In the genomic region with DNA sequence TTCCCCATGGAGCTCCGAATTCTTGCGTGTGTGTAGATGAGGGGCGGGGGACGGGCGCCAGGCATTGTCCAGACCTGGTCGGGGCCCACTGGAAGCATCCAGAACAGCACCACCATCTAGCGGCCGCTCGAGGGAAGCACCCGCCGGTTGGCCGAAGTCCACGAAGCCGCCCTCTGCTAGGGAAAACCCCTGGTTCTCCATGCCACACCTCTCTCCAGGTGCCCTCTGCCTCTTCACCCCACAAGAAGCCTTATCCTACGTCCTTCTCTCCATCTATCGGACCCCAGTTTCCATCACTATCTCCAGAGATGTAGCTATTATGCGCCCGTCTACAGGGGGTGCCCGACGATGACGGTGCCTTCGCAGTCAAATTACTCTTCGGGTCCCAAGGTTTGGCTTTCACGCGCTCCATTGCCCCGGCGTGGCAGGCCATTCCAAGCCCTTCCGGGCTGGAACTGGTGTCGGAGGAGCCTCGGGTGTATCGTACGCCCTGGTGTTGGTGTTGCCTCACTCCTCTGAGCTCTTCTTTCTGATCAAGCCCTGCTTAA, we compare ENCODE assay signal across 8 cellular contexts. TPM values are rescaled to one million over a fixed set of nuclear protein-coding genes. Genes with fewer than 3 reads are reported as not detected.
DNase-seq lines count a peak whose midpoint lies in the region; ATAC-seq, FAIRE-seq and TF ChIP-seq lines count a peak whose summit lies in the region.

No MANE protein-coding gene starts in this region.

- peak overlapping the region; percentile 92 for H3K27ac ChIP-seq in neutrophil

- H3K36me3 ChIP-seq in MG63, result peaks cover 13% of the 10 kb centered on the region
- H3K36me3 ChIP-seq in neutrophil, result peaks cover 34% of the 10 kb centered on the region

- DNase-seq in DMS153 treated with DMSO at 0.1 percent for 48 hours (lab: John Stamatoyannopoulos, UW; ENCODE audit: unreplicated experiment) (peak; percentile 48), MG63 (peak; percentile 81), SK-MEL-5 (ENCODE audit: low read depth, low spot score) (peak; percentile 84), frontal cortex (ENCODE audit: low spot score in 2 of 2) (peak; percentile 91 to 92), superior temporal gyrus (ENCODE audit: extremely low spot score) (peak; percentile 88)
- peak; percentile 90 for DNase-seq in activated naive CD4-positive, alpha-beta T cell treated with Interleukin-2 at 50 U/mL for 16 hours

- ATAC-seq in GM21825 (IDR thresholded peaks at IDR 0.05; ENCODE audit: unreplicated experiment), result peak; percentile 45

- in situ Hi-C loops in SK-MEL-5 (cut with HindIII; ENCODE audit: low pct_unique_long_range_greater_than_20kb, low sequenced_read_pairs), result no loop called here

- no peak for FAIRE-seq in frontal cortex (lab: Jason Lieb, UNC)

- H3K4me3 ChIP-seq in MG63 (peak overlapping the region; percentile 71), neutrophil (ENCODE audit: low read depth in 1 of 2, low read length in 1 of 2) (peak overlapping the region; percentile 67 to 88)

- H3K27me3 ChIP-seq in MG63, result no peaks in the 10 kb centered on the region
- H3K27me3 ChIP-seq in neutrophil, result no peaks in the 10 kb centered on the region

- TF ChIP-seq CTCF in neutrophil (IDR thresholded peaks at IDR 0.05), result peak; percentile 91

- H3K4me1 ChIP-seq in neutrophil (ENCODE audit: control insufficient read depth in 1 of 2, insufficient read depth in 1 of 2, low read depth in 1 of 2, low read length in 1 of 2), result peaks cover 55 to 61% of the 10 kb centered on the region in 2 experiments

- H3K9me3 ChIP-seq in MG63 (no peaks in the 10 kb centered on the region), neutrophil (no peaks in the 10 kb centered on the region)

RNA-seq across cellular contexts. Expression of gene SENP3, which starts 0.6 kb away (rescaled TPM):
- total RNA-seq in MG63 (2014; rRNA removed; shearing (Covaris generic); ENCODE audit: low replicate concordance), result 85.6 and 106 TPM in 2 replicates
- total RNA-seq in SK-MEL-5 (2014; rRNA removed; shearing (Covaris generic)), result 103 and 113 TPM in 2 replicates
- 112 and 120 TPM in 2 replicates for polyA plus RNA-seq in SK-MEL-5 (2015; cell fraction: cytosol; rRNA removed)
- polyA plus RNA-seq in SK-MEL-5 (2015; cell fraction: nucleus; rRNA removed), result 89.0 and 99.3 TPM in 2 replicates
- total RNA-seq in frontal cortex, result 102 TPM

RNA-seq across cellular contexts. Expression of gene TNFSF13, which starts 2.6 kb away (rescaled TPM):
- total RNA-seq in MG63 (2014; rRNA removed; shearing (Covaris generic); ENCODE audit: low replicate concordance), result 1.7 TPM in 1 of 2 replicates, not detected in the other
- total RNA-seq in SK-MEL-5 (2014; rRNA removed; shearing (Covaris generic)), result 0.11 TPM in 1 of 2 replicates, not detected in the other
- polyA plus RNA-seq in SK-MEL-5 (2015; cell fraction: cytosol; rRNA removed), result 0.17 and 1.1 TPM in 2 replicates
- 0.28 TPM in 1 of 2 replicates, not detected in the other for polyA plus RNA-seq in SK-MEL-5 (2015; cell fraction: nucleus; rRNA removed)
- total RNA-seq in frontal cortex, result 1.2 TPM

RNA-seq across cellular contexts. Expression of gene TNFSF12, which starts 12.2 kb away (rescaled TPM):
- total RNA-seq in MG63 (2014; rRNA removed; shearing (Covaris generic); ENCODE audit: low replicate concordance), result 0.33 TPM in 1 of 2 replicates, not detected in the other
- total RNA-seq in SK-MEL-5 (2014; rRNA removed; shearing (Covaris generic)), result 0.88 and 1.2 TPM in 2 replicates
- polyA plus RNA-seq in SK-MEL-5 (2015; cell fraction: cytosol; rRNA removed), result 2.4 and 3.2 TPM in 2 replicates
- polyA plus RNA-seq in SK-MEL-5 (2015; cell fraction: nucleus; rRNA removed), result 0.75 TPM in 1 of 2 replicates, not detected in the other
- total RNA-seq in frontal cortex, result 3.7 TPM

RNA-seq across cellular contexts. Expression of gene CD68, which starts 18.3 kb away (rescaled TPM):
- 12.6 and 17.3 TPM in 2 replicates for total RNA-seq in MG63 (2014; rRNA removed; shearing (Covaris generic); ENCODE audit: low replicate concordance)
- total RNA-seq in SK-MEL-5 (2014; rRNA removed; shearing (Covaris generic)), result 69.3 and 74.5 TPM in 2 replicates
- polyA plus RNA-seq in SK-MEL-5 (2015; cell fraction: cytosol; rRNA removed), result 69.3 and 74.9 TPM in 2 replicates
- polyA plus RNA-seq in SK-MEL-5 (2015; cell fraction: nucleus; rRNA removed), result 1.3 and 2.4 TPM in 2 replicates
- total RNA-seq in frontal cortex, result 1.2 TPM

RNA-seq across cellular contexts. Expression of gene MPDU1, which starts 22.6 kb away (rescaled TPM):
- 96.0 and 121 TPM in 2 replicates for total RNA-seq in MG63 (2014; rRNA removed; shearing (Covaris generic); ENCODE audit: low replicate concordance)
- 151 and 154 TPM in 2 replicates for total RNA-seq in SK-MEL-5 (2014; rRNA removed; shearing (Covaris generic))
- polyA plus RNA-seq in SK-MEL-5 (2015; cell fraction: cytosol; rRNA removed), result 170 and 177 TPM in 2 replicates
- polyA plus RNA-seq in SK-MEL-5 (2015; cell fraction: nucleus; rRNA removed), result 111 and 141 TPM in 2 replicates
- total RNA-seq in frontal cortex, result 35.1 TPM

Comparison
In these comparisons a context has a peak if more than half of its experiments do, and no peak if none do; other contexts are left out.
1. Peak in every context shown above with its lines: DNase-seq, ATAC-seq, H3K4me3 ChIP-seq and H3K27ac ChIP-seq.